ENCODE assay signal across 27 cellular contexts in the genomic region with DNA sequence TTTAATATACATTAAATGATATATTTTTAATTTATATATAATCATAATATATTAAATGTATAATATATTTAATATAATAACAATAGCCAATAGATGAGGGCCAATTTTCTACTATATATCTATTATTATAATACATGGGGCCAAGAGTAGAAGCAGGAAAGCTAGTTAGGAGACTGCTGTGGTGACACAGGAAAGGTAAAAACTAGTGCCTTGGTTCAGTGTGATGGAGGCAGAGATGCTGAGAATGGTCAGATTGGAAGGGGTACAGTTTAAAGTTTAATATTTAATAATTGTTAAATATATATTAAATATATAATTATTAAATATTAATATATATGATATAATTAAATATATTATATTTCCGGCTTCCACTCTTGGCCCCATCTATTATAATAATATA.
"Had no signal": no experiment of that assay in that cellular context is flagged by ENCODE, and none has a peak within 500 bp of the region (broad histone marks: within the 10 kb centered on the region; RNA-seq: fewer than 3 reads in every experiment).

No MANE protein-coding gene starts in this region.

- H3K4me3 ChIP-seq: stomach, suprapubic skin, testis, thoracic aorta, thyroid gland, tibial artery, tibial nerve, transverse colon, upper lobe of left lung, upper lobe of right lung, uterus, vagina had no signal

- H3K27ac Mint-ChIP-seq: stimulated activated effector memory CD8-positive, alpha-beta T cell treated with anti-CD3 and anti-CD28 coated beads, Interleukin-12 subunit alpha, Interleukin-12 subunit beta, amount 100 ng/mL, for 72 hours; stimulated activated memory B cell treated with anti-CD40 and anti-IgM and Interleukin-4, amounts not matched to agents 10 μg/mL and 1 μg/mL and 100 μg/mL, for 72 hours; stimulated activated naive B cell treated with anti-CD40 and anti-IgM and Interleukin-4, amounts not matched to agents 10 μg/mL and 1 μg/mL and 100 μg/mL, for 72 hours; stimulated activated naive CD8-positive, alpha-beta T cell treated with anti-CD3 and anti-CD28 coated beads, Interleukin-15, amount 100 ng/mL, for 72 hours; stimulated activated naive CD8-positive, alpha-beta T cell treated with anti-CD3 and anti-CD28 coated beads, Interleukin-15, Interleukin-2, amounts not matched to agents 100 ng/mL and 50 ng/mL, for 24 hours; type B pancreatic cell had no signal

- H3K9me3 ChIP-seq: stomach, suprapubic skin, testis, thoracic aorta, thyroid gland, tibial artery, tibial nerve, transverse colon, upper lobe of left lung, upper lobe of right lung, uterus, vagina had no signal

- H3K36me3 Mint-ChIP-seq: stimulated activated effector memory CD8-positive, alpha-beta T cell treated with anti-CD3 and anti-CD28 coated beads, Interleukin-12 subunit alpha, Interleukin-12 subunit beta, amount 100 ng/mL, for 72 hours; stimulated activated memory B cell treated with anti-CD40 and anti-IgM and Interleukin-4, amounts not matched to agents 10 μg/mL and 1 μg/mL and 100 μg/mL, for 72 hours; stimulated activated naive B cell treated with anti-CD40 and anti-IgM and Interleukin-4, amounts not matched to agents 10 μg/mL and 1 μg/mL and 100 μg/mL, for 72 hours; type B pancreatic cell had no signal

- H3K27ac ChIP-seq: stomach, suprapubic skin, testis, thoracic aorta, thyroid gland, tibial artery, tibial nerve, transverse colon, upper lobe of left lung, upper lobe of right lung, uterus, vagina had no signal

- H3K4me3 Mint-ChIP-seq: stimulated activated effector memory CD8-positive, alpha-beta T cell treated with anti-CD3 and anti-CD28 coated beads, Interleukin-12 subunit alpha, Interleukin-12 subunit beta, amount 100 ng/mL, for 72 hours; stimulated activated memory B cell treated with anti-CD40 and anti-IgM and Interleukin-4, amounts not matched to agents 10 μg/mL and 1 μg/mL and 100 μg/mL, for 72 hours; stimulated activated naive B cell treated with anti-CD40 and anti-IgM and Interleukin-4, amounts not matched to agents 10 μg/mL and 1 μg/mL and 100 μg/mL, for 72 hours; stimulated activated naive CD8-positive, alpha-beta T cell treated with anti-CD3 and anti-CD28 coated beads, Interleukin-15, amount 100 ng/mL, for 72 hours; stimulated activated naive CD8-positive, alpha-beta T cell treated with anti-CD3 and anti-CD28 coated beads, Interleukin-15, Interleukin-2, amounts not matched to agents 100 ng/mL and 50 ng/mL, for 24 hours; type B pancreatic cell had no signal

- H3K27me3 Mint-ChIP-seq: stimulated activated memory B cell treated with anti-CD40 and anti-IgM and Interleukin-4, amounts not matched to agents 10 μg/mL and 1 μg/mL and 100 μg/mL, for 72 hours; stimulated activated naive B cell treated with anti-CD40 and anti-IgM and Interleukin-4, amounts not matched to agents 10 μg/mL and 1 μg/mL and 100 μg/mL, for 72 hours; stimulated activated naive CD8-positive, alpha-beta T cell treated with anti-CD3 and anti-CD28 coated beads, Interleukin-15, Interleukin-2, amounts not matched to agents 100 ng/mL and 50 ng/mL, for 24 hours; type B pancreatic cell had no signal

- H3K4me1 ChIP-seq: stomach, suprapubic skin, testis, thyroid gland, tibial artery, tibial nerve, transverse colon, upper lobe of left lung, upper lobe of right lung, uterus, vagina had no signal

- DNase-seq: stimulated activated CD4-positive, alpha-beta T cell treated with anti-CD3 and anti-CD28 coated beads, Interleukin-2, amount 100 ng/mL, for 48 hours; stimulated activated CD4-positive, alpha-beta T cell treated with anti-CD3 and anti-CD28 coated beads, Interleukin-4, amount 100 ng/mL, for 1 hour; stimulated activated CD4-positive, alpha-beta T cell treated with anti-CD3 and anti-CD28 coated beads, Interleukin-4, amount 100 ng/mL, for 24 hours; stimulated activated CD4-positive, alpha-beta T cell treated with anti-CD3 and anti-CD28 coated beads, Interleukin-4, amount 100 ng/mL, for 4 hours; stimulated activated CD8-positive, alpha-beta memory T cell treated with anti-CD3 and anti-CD28 coated beads, Interleukin-4, amount 100 ng/mL, for 48 hours; stimulated activated naive B cell treated with anti-CD40 and anti-IgM and Interleukin-4, amounts not matched to agents 10 μg/mL and 1 μg/mL and 100 μg/mL, for 72 hours; stimulated activated naive CD4-positive, alpha-beta T cell; stimulated activated naive CD4-positive, alpha-beta T cell treated with Interleukin-2 at 50 U/mL for 16 hours; stimulated activated naive CD8-positive, alpha-beta T cell treated with anti-CD3 and anti-CD28 coated beads, Interleukin-15, amount 100 ng/mL, for 72 hours; stimulated activated naive CD8-positive, alpha-beta T cell treated with anti-CD3 and anti-CD28 coated beads, Interleukin-15, Interleukin-2, amounts not matched to agents 100 U/mL and 50 U/mL, for 24 hours; stomach; substantia nigra; testis; thyroid gland; tibial artery; transverse colon; upper lobe of left lung; upper lobe of right lung; uterus had no signal

- ATAC-seq: stimulated activated effector memory CD8-positive, alpha-beta T cell treated with anti-CD3 and anti-CD28 coated beads, Interleukin-12 subunit alpha, Interleukin-12 subunit beta, amount 100 ng/mL, for 72 hours; stimulated activated memory B cell treated with anti-CD40 and anti-IgM and Interleukin-4, amounts not matched to agents 10 μg/mL and 1 μg/mL and 100 μg/mL, for 72 hours; stimulated activated naive B cell treated with anti-CD40 and anti-IgM and Interleukin-4, amounts not matched to agents 10 μg/mL and 1 μg/mL and 100 μg/mL, for 72 hours; stimulated activated naive CD8-positive, alpha-beta T cell treated with anti-CD3 and anti-CD28 coated beads, Interleukin-15, amount 100 ng/mL, for 72 hours; stimulated activated naive CD8-positive, alpha-beta T cell treated with anti-CD3 and anti-CD28 coated beads, Interleukin-15, Interleukin-2, amounts not matched to agents 100 U/mL and 50 U/mL, for 24 hours; upper lobe of right lung had no signal

- H3K4me1 Mint-ChIP-seq: stimulated activated effector memory CD8-positive, alpha-beta T cell treated with anti-CD3 and anti-CD28 coated beads, Interleukin-12 subunit alpha, Interleukin-12 subunit beta, amount 100 ng/mL, for 72 hours; stimulated activated memory B cell treated with anti-CD40 and anti-IgM and Interleukin-4, amounts not matched to agents 10 μg/mL and 1 μg/mL and 100 μg/mL, for 72 hours; stimulated activated naive B cell treated with anti-CD40 and anti-IgM and Interleukin-4, amounts not matched to agents 10 μg/mL and 1 μg/mL and 100 μg/mL, for 72 hours; stimulated activated naive CD8-positive, alpha-beta T cell treated with anti-CD3 and anti-CD28 coated beads, Interleukin-15, amount 100 ng/mL, for 72 hours had no signal

- H3K36me3 ChIP-seq: stomach, suprapubic skin, thoracic aorta, thyroid gland, tibial artery, tibial nerve, transverse colon, upper lobe of left lung, upper lobe of right lung, uterus, vagina had no signal

- H3K9me3 Mint-ChIP-seq: stimulated activated effector memory CD8-positive, alpha-beta T cell treated with anti-CD3 and anti-CD28 coated beads, Interleukin-12 subunit alpha, Interleukin-12 subunit beta, amount 100 ng/mL, for 72 hours; stimulated activated naive CD8-positive, alpha-beta T cell treated with anti-CD3 and anti-CD28 coated beads, Interleukin-15, amount 100 ng/mL, for 72 hours; stimulated activated naive CD8-positive, alpha-beta T cell treated with anti-CD3 and anti-CD28 coated beads, Interleukin-15, Interleukin-2, amounts not matched to agents 100 ng/mL and 50 ng/mL, for 24 hours; type B pancreatic cell had no signal
